ENCODE assay signal across 26 cellular contexts in genomic region chr6:162074641-162075040, GRCh38.
"Had no signal": no experiment of that assay in that cellular context is flagged by ENCODE, and none has a peak within 500 bp of the region (broad histone marks: within the 10 kb centered on the region; RNA-seq: fewer than 3 reads in every experiment).

No MANE protein-coding gene starts in this region.

- H3K36me3 ChIP-seq: ascending aorta, breast epithelium had no signal

- H3K4me3 ChIP-seq: ascending aorta, breast epithelium, SK-N-MC had no signal

- ATAC-seq: activated CD8-positive, alpha-beta T cell treated with anti-CD3 and anti-CD28 coated beads for 36 hours; activated T-cell treated with anti-CD3 and anti-CD28 coated beads, Interleukin-2, amount 50 U/mL, for 72 hours; activated T-helper 17 cell treated with anti-CD3 and anti-CD28 coated beads, Interleukin-2, amount 50 U/mL, for 72 hours; PC-3; Right ventricle myocardium inferior had no signal

- H3K27me3 ChIP-seq: ascending aorta, breast epithelium had no signal

- DNase-seq: activated CD4-positive, alpha-beta T cell treated with anti-CD3 and anti-CD28 coated beads, Interleukin-2, amount 10 ng/mL, durations not matched to agents 24 days and 14 days; activated CD4-positive, alpha-beta T cell treated with anti-CD3 and anti-CD28 coated beads, Interleukin-2, amount 50 U/mL, for 4 hours; activated CD8-positive, alpha-beta T cell treated with anti-CD3 and anti-CD28 coated beads for 36 hours; activated effector memory CD4-positive, alpha-beta T cell treated with anti-CD3 and anti-CD28 coated beads, Interleukin-2, amount 50 U/mL, for 16 hours; activated naive CD4-positive, alpha-beta T cell treated with Interleukin-2 at 50 U/mL for 16 hours; activated naive CD8-positive, alpha-beta T cell treated with anti-CD3 and anti-CD28 coated beads, Interleukin-2, amount 10 ng/mL, durations not matched to agents 7 days and 5 days; activated T-cell treated with anti-CD3 and anti-CD28 coated beads, Interleukin-2, amount 50 U/mL, for 1 hour; activated T-cell treated with anti-CD3 and anti-CD28 coated beads, Interleukin-2, amount 50 U/mL, for 72 hours; amygdala; MM.1S; MV-4-11; NCI-H1092; NCI-H1436 treated with DMSO at 0.1 percent for 48 hours; NCI-H1694 treated with DMSO at 0.1 percent for 48 hours; NCI-H2029; NCI-H2171 treated with DMSO at 0.1 percent for 48 hours; NCI-H226; NCI-H524 treated with DMSO at 0.1 percent for 48 hours; NCI-H748 treated with DMSO at 0.1 percent for 48 hours; NK-92 treated with Interleukin-12 subunit alpha and Interleukin-12 subunit beta, amount 100 ng/mL, for 24 hours; PC-3 had no signal
